In the genomic region with DNA sequence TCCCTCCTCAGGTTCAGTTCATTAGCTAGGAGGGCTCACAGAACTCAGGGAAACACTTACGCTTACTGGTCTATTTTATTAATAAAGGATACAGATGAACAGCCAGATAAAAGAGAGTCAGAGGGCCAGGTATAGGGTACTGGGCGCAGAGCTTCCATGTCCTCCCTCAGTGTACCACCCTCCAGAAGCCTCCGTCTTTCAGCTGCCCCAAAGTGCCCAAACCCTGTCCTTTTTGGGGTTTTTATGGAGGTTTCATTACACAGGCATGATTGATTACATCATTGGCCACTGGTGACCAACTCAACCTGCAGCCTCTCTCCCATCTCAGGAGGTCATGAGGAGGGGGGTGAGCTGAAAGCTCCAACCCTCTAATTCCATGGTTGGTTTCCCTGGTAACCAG, we compare ENCODE assay signal across 24 cellular contexts. TPM values are rescaled to one million over a fixed set of nuclear protein-coding genes. Genes with fewer than 3 reads are reported as not detected.
DNase-seq lines count a peak whose midpoint lies in the region; ATAC-seq and TF ChIP-seq lines count a peak whose summit lies in the region.
"Had no signal": no experiment of that assay in that cellular context is flagged by ENCODE, and none has a peak within 500 bp of the region (broad histone marks: within the 10 kb centered on the region; RNA-seq: fewer than 3 reads in every experiment).

No MANE protein-coding gene starts in this region.

- intact Hi-C loops in body of pancreas (cut with DNase I): no loop called here

- peak in 1 of 4 donors; percentile 4 for DNase-seq in body of pancreas
- peak; percentile 56 for DNase-seq in left kidney (ENCODE audit: low read depth, low spot score)
- peak; percentile 39 for DNase-seq in mesenteric fat pad (ENCODE audit: low spot score)
- DNase-seq in progenitor cell of endocrine pancreas (ENCODE audit: low spot score, unreplicated experiment): no peak
- no peak for DNase-seq in NCI-H2196 (lab: John Stamatoyannopoulos, UW; ENCODE audit: unreplicated experiment)
- DNase-seq in dedifferentiated amniotic fluid mesenchymal stem cell (ENCODE audit: extremely low spot score): no peak
- DNase-seq: 8988T; ACHN; AML-193; BE2C; CD4-positive, alpha-beta T cell; CD8-positive, alpha-beta memory T cell; DMS 273 treated with DMSO at 0.1 percent for 48 hours; DMS79; EL; GDM1; GOT3; HFFc6 had no signal

- H3K27me3 ChIP-seq in body of pancreas: no peaks in the 10 kb centered on the region
- H3K27me3 ChIP-seq: BE2C; BLaER1 treated with 17β-estradiol and CSF1 and Interleukin-3, amounts not matched to agents 10 nM and 100 nM had no signal

- no peak for TF ChIP-seq CTCF in body of pancreas (IDR thresholded peaks at IDR 0.05)
- TF ChIP-seq CTCF in progenitor cell of endocrine pancreas (IDR thresholded peaks at IDR 0.05; ENCODE audit: unreplicated experiment): no peak

- H3K36me3 Mint-ChIP-seq in progenitor cell of endocrine pancreas (ENCODE audit: insufficient read depth): no peaks in the 10 kb centered on the region
- H3K36me3 Mint-ChIP-seq: CD14-positive monocyte; CD8-positive, alpha-beta memory T cell had no signal

- H3K27ac Mint-ChIP-seq in progenitor cell of endocrine pancreas: peak overlapping the region; percentile 92
- H3K27ac Mint-ChIP-seq: CD14-positive monocyte; CD4-positive, alpha-beta T cell; CD8-positive, alpha-beta memory T cell; HFFc6 had no signal

- H3K27me3 Mint-ChIP-seq in progenitor cell of endocrine pancreas: no peaks in the 10 kb centered on the region

- no peak for ATAC-seq in body of pancreas
- ATAC-seq in GM18907 (IDR thresholded peaks at IDR 0.05; ENCODE audit: unreplicated experiment): no peak
- ATAC-seq: A549, GM12878 had no signal

- H3K4me3 ChIP-seq in body of pancreas: no peak overlapping the region
- H3K4me3 ChIP-seq: A549; BLaER1 treated with 17β-estradiol and CSF1 and Interleukin-3, amounts not matched to agents 10 nM and 100 nM; GM12878; HAP-1 had no signal

- H3K27ac ChIP-seq in body of pancreas: peak overlapping the region; percentile 57 to 75 (median 66)
- H3K27ac ChIP-seq: A549; BLaER1 treated with 17β-estradiol and CSF1 and Interleukin-3, amounts not matched to agents 10 nM and 100 nM had no signal

- H3K36me3 ChIP-seq in body of pancreas (replicated peaks in 1 of 2; ENCODE audit: insufficient read depth in 1 of 2, low read depth in 2 of 2): peaks cover 3 to 4% of the 10 kb centered on the region in 2 donors
- H3K36me3 ChIP-seq: BE2C; BLaER1 treated with 17β-estradiol and CSF1 and Interleukin-3, amounts not matched to agents 10 nM and 100 nM; HAP-1 had no signal

- H3K9me3 ChIP-seq in body of pancreas: no peaks in the 10 kb centered on the region
- H3K9me3 ChIP-seq: A549; BE2C; BLaER1 treated with 17β-estradiol and CSF1 and Interleukin-3, amounts not matched to agents 10 nM and 100 nM; HAP-1 had no signal

- no peak for TF ChIP-seq POLR2A in body of pancreas (IDR thresholded peaks at IDR 0.05)

- no peaks in the 10 kb centered on the region for H3K9me3 Mint-ChIP-seq in progenitor cell of endocrine pancreas (ENCODE audit: low read depth)
- H3K9me3 Mint-ChIP-seq: CD4-positive, alpha-beta T cell had no signal

- no peak overlapping the region for H3K4me3 Mint-ChIP-seq in progenitor cell of endocrine pancreas (ENCODE audit: low read depth)
- H3K4me3 Mint-ChIP-seq: CD14-positive monocyte; CD4-positive, alpha-beta T cell; CD8-positive, alpha-beta memory T cell; HFFc6 had no signal

- 90 to 97% methylated on average over 3 of the region's 3 CpGs for WGBS in body of pancreas, 2 donors

- peaks cover 37% of the 10 kb centered on the region for H3K4me1 Mint-ChIP-seq in progenitor cell of endocrine pancreas (ENCODE audit: low read depth)
- H3K4me1 Mint-ChIP-seq: CD14-positive monocyte; CD8-positive, alpha-beta memory T cell had no signal

- H3K4me1 ChIP-seq in body of pancreas: peaks cover 69% of the 10 kb centered on the region
- H3K4me1 ChIP-seq: A549, BE2C, HAP-1 had no signal

RNA-seq across cellular contexts. Expression of gene SERPINA5, which starts 7.5 kb away (rescaled TPM):
- total RNA-seq in body of pancreas: 100 to 1,000 TPM in 1 of 2 donors, 10 to 100 TPM in 1; 76.0 to 101 TPM
- total RNA-seq in mesenteric fat pad: 0.48 TPM
- total RNA-seq in progenitor cell of endocrine pancreas: 37.7 and 39.5 TPM in 2 replicates
- total RNA-seq: CD4-positive, alpha-beta T cell; CD8-positive, alpha-beta memory T cell; HFFc6 had no signal

RNA-seq across cellular contexts. Expression of gene SERPINA4, which starts 12.5 kb away (rescaled TPM):
- total RNA-seq in body of pancreas (10 to 100 TPM; 42.8 to 57.6 TPM), mesenteric fat pad (not detected), progenitor cell of endocrine pancreas (5.9 and 7.3 TPM in 2 replicates)
- total RNA-seq: CD4-positive, alpha-beta T cell; CD8-positive, alpha-beta memory T cell; HFFc6 had no signal

RNA-seq across cellular contexts. Expression of gene SERPINA3, which starts 38.5 kb away (rescaled TPM):
- total RNA-seq in body of pancreas (1,000 to 10,000 TPM in 1 of 2 donors, 100 to 1,000 TPM in 1; 396 to 1,783 TPM), mesenteric fat pad (139 TPM), progenitor cell of endocrine pancreas (5.2 and 8.0 TPM in 2 replicates)
- total RNA-seq: CD4-positive, alpha-beta T cell; CD8-positive, alpha-beta memory T cell; HFFc6 had no signal

Comparison
In these comparisons a context has a peak if more than half of its experiments do, and no peak if none do; other contexts are left out.
1. DNase-seq: peak in left kidney (single experiment) and mesenteric fat pad (single experiment); none in progenitor cell of endocrine pancreas (single experiment), NCI-H2196 (single experiment) and dedifferentiated amniotic fluid mesenchymal stem cell (single experiment).
2. RNA of gene SERPINA5, which starts 7.5 kb away (total RNA-seq): 76.0 to 101 TPM in body of pancreas and 37.7 to 39.5 TPM in progenitor cell of endocrine pancreas; 0.48 TPM in mesenteric fat pad (single experiment); every median in the first group is over 10 times any median in the second.
3. RNA of gene SERPINA3, which starts 38.5 kb away (total RNA-seq): 396 to 1,783 TPM in body of pancreas and 139 TPM in mesenteric fat pad (single experiment); 5.2 to 8.0 TPM in progenitor cell of endocrine pancreas; every median in the first group is over 10 times any median in the second.